ENCODE assay signal across 17 cellular contexts in the genomic region with DNA sequence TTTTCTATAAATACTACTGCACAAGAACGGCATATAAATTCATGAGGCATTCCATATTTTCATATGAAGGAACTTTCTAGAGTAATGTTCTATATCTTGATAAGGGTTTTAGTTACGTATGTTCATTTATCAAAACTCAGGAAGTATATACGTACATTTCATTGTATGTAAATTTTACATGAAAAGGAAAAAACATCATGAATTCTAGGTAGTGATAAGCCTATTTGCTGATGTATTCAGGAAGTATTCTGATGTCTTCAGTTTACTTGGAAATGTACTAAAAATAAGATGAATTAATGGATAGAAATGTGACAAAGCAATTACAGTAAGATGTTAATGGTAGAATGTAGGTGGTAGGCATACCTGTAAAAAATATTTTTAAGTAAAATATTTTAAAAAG.
"Had no signal": no experiment of that assay in that cellular context is flagged by ENCODE, and none has a peak within 500 bp of the region (broad histone marks: within the 10 kb centered on the region; RNA-seq: fewer than 3 reads in every experiment).

No MANE protein-coding gene starts in this region.

- H3K27ac Mint-ChIP-seq: activated B cell treated with CpG ODN at 0.5 μM for 24 hours; activated naive CD8-positive, alpha-beta T cell treated with anti-CD3 and anti-CD28 coated beads, Interleukin-2, amount 50 U/mL, for 24 hours had no signal

- H3K9me3 ChIP-seq: ascending aorta, breast epithelium, neutrophil, sigmoid colon, spleen had no signal

- H3K9ac ChIP-seq: parathyroid adenoma had no signal

- H3K4me3 Mint-ChIP-seq: activated B cell treated with CpG ODN at 0.5 μM for 24 hours had no signal

- DNase-seq: activated B cell treated with CpG ODN at 0.5 μM for 24 hours; activated CD4-positive, alpha-beta T cell treated with anti-CD3 and anti-CD28 coated beads for 48 hours; activated CD8-positive, alpha-beta memory T cell treated with anti-CD3 and anti-CD28 coated beads, Interleukin-2, amount 50 U/mL, for 48 hours; activated effector memory CD4-positive, alpha-beta T cell treated with anti-CD3 and anti-CD28 coated beads, Interleukin-2, amount 50 U/mL, for 16 hours; activated naive CD8-positive, alpha-beta T cell treated with anti-CD3 and anti-CD28 coated beads, Interleukin-2, amount 50 U/mL, for 24 hours; cerebellar nuclear complex; effector memory CD4-positive, alpha-beta T cell; mammary epithelial cell; naive thymus-derived CD8-positive, alpha-beta T cell; sigmoid colon; spleen; T-helper 1 cell had no signal

- H2AFZ ChIP-seq: parathyroid adenoma had no signal

- H3K9me3 Mint-ChIP-seq: activated B cell treated with CpG ODN at 0.5 μM for 24 hours; activated naive CD8-positive, alpha-beta T cell treated with anti-CD3 and anti-CD28 coated beads, Interleukin-2, amount 50 U/mL, for 24 hours; naive thymus-derived CD8-positive, alpha-beta T cell had no signal

- H3K27me3 Mint-ChIP-seq: activated B cell treated with CpG ODN at 0.5 μM for 24 hours; activated naive CD8-positive, alpha-beta T cell treated with anti-CD3 and anti-CD28 coated beads, Interleukin-2, amount 50 U/mL, for 24 hours; naive thymus-derived CD8-positive, alpha-beta T cell had no signal

- H3K27ac ChIP-seq: ascending aorta, breast epithelium, neutrophil, parathyroid adenoma, SK-N-MC had no signal

- H3K27me3 ChIP-seq: ascending aorta, breast epithelium, sigmoid colon, spleen had no signal

- H3K4me3 ChIP-seq: ascending aorta, breast epithelium, sigmoid colon, SK-N-MC had no signal

- H3K36me3 ChIP-seq: ascending aorta, breast epithelium, neutrophil had no signal

- ATAC-seq: activated naive CD8-positive, alpha-beta T cell treated with anti-CD3 and anti-CD28 coated beads, Interleukin-2, amount 50 U/mL, for 24 hours; naive thymus-derived CD8-positive, alpha-beta T cell had no signal
